ENCODE assay signal across 13 cellular contexts in the genomic region with DNA sequence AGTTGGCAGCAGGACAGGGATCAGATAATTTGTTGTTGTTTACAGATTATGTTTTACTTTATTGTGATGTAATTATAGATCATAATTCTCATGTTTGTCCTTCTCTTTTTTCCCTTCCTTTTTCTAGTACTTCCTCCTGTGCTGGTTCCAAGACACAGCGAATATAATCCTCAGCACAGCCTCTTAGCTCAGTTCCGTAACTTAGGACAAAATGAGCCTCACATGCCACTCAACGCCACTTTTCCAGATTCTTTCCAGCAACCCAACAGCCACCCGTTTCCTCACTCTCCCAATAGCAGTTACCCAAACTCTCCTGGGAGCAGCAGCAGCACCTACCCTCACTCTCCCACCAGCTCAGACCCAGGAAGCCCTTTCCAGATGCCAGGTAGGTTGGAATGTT.
"Had no signal": no experiment of that assay in that cellular context is flagged by ENCODE, and none has a peak within 500 bp of the region (broad histone marks: within the 10 kb centered on the region; RNA-seq: fewer than 3 reads in every experiment).

No MANE protein-coding gene starts in this region.

- H3K9me3 Mint-ChIP-seq: activated naive CD4-positive, alpha-beta T cell treated with anti-CD3 and anti-CD28 coated beads, Interleukin-2, amount 50 U/mL, for 72 hours; immature natural killer cell; natural killer cell treated with Interleukin-12 subunit alpha and Interleukin-12 subunit beta and Interleukin-15 and Interleukin-18, amount 100 ng/mL, for 72 hours; stimulated activated naive B cell treated with anti-CD40 and anti-IgM and Interleukin-4, amounts not matched to agents 10 μg/mL and 1 μg/mL and 100 μg/mL, for 72 hours; T-helper 1 cell treated with Interleukin-12 subunit alpha and Interleukin-12 subunit beta and Interleukin-4 antibody, amounts not matched to agents 30 μg/mL and 1 μg/mL, for 36 hours had no signal

- H3K36me3 Mint-ChIP-seq: activated naive CD4-positive, alpha-beta T cell treated with anti-CD3 and anti-CD28 coated beads, Interleukin-2, amount 50 U/mL, for 72 hours; immature natural killer cell; natural killer cell treated with Interleukin-12 subunit alpha and Interleukin-12 subunit beta and Interleukin-15 and Interleukin-18, amount 100 ng/mL, for 72 hours; stimulated activated naive B cell treated with anti-CD40 and anti-IgM and Interleukin-4, amounts not matched to agents 10 μg/mL and 1 μg/mL and 100 μg/mL, for 72 hours had no signal

- H3K27me3 ChIP-seq: brain microvascular endothelial cell, spleen, transverse colon had no signal

- H3K4me3 ChIP-seq: spleen, transverse colon had no signal

- H3K4me1 Mint-ChIP-seq: immature natural killer cell had no signal

- H3K4me3 Mint-ChIP-seq: immature natural killer cell; natural killer cell treated with Interleukin-12 subunit alpha and Interleukin-12 subunit beta and Interleukin-15 and Interleukin-18, amount 100 ng/mL, for 72 hours; stimulated activated naive B cell treated with anti-CD40 and anti-IgM and Interleukin-4, amounts not matched to agents 10 μg/mL and 1 μg/mL and 100 μg/mL, for 72 hours; T-helper 1 cell treated with Interleukin-12 subunit alpha and Interleukin-12 subunit beta and Interleukin-4 antibody, amounts not matched to agents 30 μg/mL and 1 μg/mL, for 36 hours had no signal

- H3K27ac ChIP-seq: brain microvascular endothelial cell, transverse colon had no signal

- ATAC-seq: activated naive CD4-positive, alpha-beta T cell treated with anti-CD3 and anti-CD28 coated beads, Interleukin-2, amount 50 U/mL, for 72 hours; natural killer cell treated with Interleukin-12 subunit alpha and Interleukin-12 subunit beta and Interleukin-15 and Interleukin-18, amount 100 ng/mL, for 72 hours; sciatic nerve; stimulated activated naive B cell treated with anti-CD40 and anti-IgM and Interleukin-4, amounts not matched to agents 10 μg/mL and 1 μg/mL and 100 μg/mL, for 72 hours had no signal

- DNase-seq: activated T-cell treated with anti-CD3 and anti-CD28 coated beads, Interleukin-2, amount 50 U/mL, for 1 hour; amygdala; brain microvascular endothelial cell; immature natural killer cell; mammary epithelial cell; spleen; stimulated activated CD4-positive, alpha-beta T cell treated with anti-CD3 and anti-CD28 coated beads, Interleukin-2, amount 100 ng/mL, for 24 hours; stimulated activated naive B cell treated with anti-CD40 and anti-IgM and Interleukin-4, amounts not matched to agents 10 μg/mL and 1 μg/mL and 100 μg/mL, for 72 hours; transverse colon had no signal

- H3K36me3 ChIP-seq: transverse colon had no signal

- H3K27ac Mint-ChIP-seq: activated naive CD4-positive, alpha-beta T cell treated with anti-CD3 and anti-CD28 coated beads, Interleukin-2, amount 50 U/mL, for 72 hours; immature natural killer cell; natural killer cell treated with Interleukin-12 subunit alpha and Interleukin-12 subunit beta and Interleukin-15 and Interleukin-18, amount 100 ng/mL, for 72 hours; stimulated activated naive B cell treated with anti-CD40 and anti-IgM and Interleukin-4, amounts not matched to agents 10 μg/mL and 1 μg/mL and 100 μg/mL, for 72 hours; T-helper 1 cell treated with Interleukin-12 subunit alpha and Interleukin-12 subunit beta and Interleukin-4 antibody, amounts not matched to agents 30 μg/mL and 1 μg/mL, for 36 hours had no signal

- H3K9me3 ChIP-seq: spleen, transverse colon had no signal
